19 cellular contexts compared by ENCODE assay signal in the genomic region with DNA sequence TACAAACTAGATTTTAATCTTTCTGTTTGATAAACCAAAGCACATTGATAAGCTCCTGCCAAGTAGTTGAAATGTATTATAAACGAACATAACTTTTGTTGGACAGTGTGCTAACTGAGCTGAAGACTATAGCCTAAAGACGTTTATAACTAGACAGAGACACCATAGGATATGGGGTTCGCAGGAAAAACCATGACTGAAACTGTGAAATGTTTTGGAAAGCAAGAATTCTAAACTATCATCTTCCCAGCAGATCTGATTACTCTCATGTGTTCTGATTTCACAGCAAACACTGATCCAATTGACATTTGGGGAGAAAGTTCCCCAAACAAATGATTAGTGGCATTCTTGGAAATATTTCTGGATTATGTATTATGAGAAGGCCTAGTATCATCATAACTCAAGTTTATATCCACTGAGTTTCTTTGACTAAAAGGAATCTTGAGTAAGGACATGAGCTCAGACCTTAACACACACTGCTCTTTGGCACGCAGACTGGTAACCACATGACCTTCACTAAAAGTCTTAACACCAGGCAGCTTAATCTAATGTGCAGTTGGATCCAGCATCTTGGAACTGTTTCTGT.
DNase-seq lines count a peak whose midpoint lies in the region; ATAC-seq and TF ChIP-seq lines count a peak whose summit lies in the region.
"Had no signal": no experiment of that assay in that cellular context is flagged by ENCODE, and none has a peak within 500 bp of the region (broad histone marks: within the 10 kb centered on the region; RNA-seq: fewer than 3 reads in every experiment).

No MANE protein-coding gene starts in this region.

- H3K27ac ChIP-seq in adrenal gland: peak overlapping the region in 2 of 5 donors; percentile 17 to 20
- peak overlapping the region; percentile 89 for H3K27ac ChIP-seq in cardiac muscle cell

- peak; percentile 92 for ATAC-seq in sciatic nerve
- ATAC-seq in HG03108 (IDR thresholded peaks at IDR 0.05; ENCODE audit: unreplicated experiment): no peak
- no peak for ATAC-seq in HG03175 (IDR thresholded peaks at IDR 0.05; ENCODE audit: unreplicated experiment)
- ATAC-seq: activated naive CD4-positive, alpha-beta T cell treated with anti-CD3 and anti-CD28 coated beads, Interleukin-2, amount 50 U/mL, for 72 hours; activated T-cell treated with anti-CD3 and anti-CD28 coated beads, Interleukin-2, amount 50 U/mL, for 4 hours had no signal

- H3K4me3 ChIP-seq in adrenal gland (no peak overlapping the region), cardiac muscle cell (no peak overlapping the region)
- H3K4me3 ChIP-seq: esophagus muscularis mucosa had no signal

- WGBS in adrenal gland, 4 donors: 30 to 44% (median 38%) methylated on average over 4 of the region's 4 CpGs

- H3K27me3 ChIP-seq in adrenal gland (no peaks in the 10 kb centered on the region), cardiac muscle cell (no peaks in the 10 kb centered on the region)
- H3K27me3 ChIP-seq: esophagus muscularis mucosa had no signal

- TF ChIP-seq POLR2A in adrenal gland (IDR thresholded peaks at IDR 0.05): no peak

- H3K4me1 ChIP-seq in adrenal gland (replicated peaks in 1 of 2): peaks cover 10 to 13% of the 10 kb centered on the region in 2 donors
- peaks cover 21% of the 10 kb centered on the region for H3K4me1 ChIP-seq in cardiac muscle cell (ENCODE audit: low read depth)
- H3K4me1 ChIP-seq: Caco-2 had no signal

- intact Hi-C loops in adrenal gland (cut with DNase I) (no loop called here), sciatic nerve (cut with DNase I) (no loop called here)

- H3K36me3 ChIP-seq in adrenal gland (replicated peaks in 1 of 2) (no peaks in the 10 kb centered on the region), cardiac muscle cell (no peaks in the 10 kb centered on the region)
- H3K36me3 ChIP-seq: esophagus muscularis mucosa had no signal

- DNase-seq in AG20443 (ENCODE audit: low spot score) (peak; percentile 11), adrenal gland (peak in 6 of 7 donors; percentile 35 to 77 (median 56)), cardiac muscle cell (ENCODE audit: low read depth in 1 of 2, low spot score in 1 of 2) (peak in 1 of 2 donors; percentile 29), sciatic nerve (ENCODE audit: low spot score) (peak; percentile 59), retina (no peak)
- no peak for DNase-seq in activated CD4-positive, CD25-positive, alpha-beta regulatory T cell (lab: John Stamatoyannopoulos, UW)
- DNase-seq: activated CD4-positive, alpha-beta T cell treated with anti-CD3 and anti-CD28 coated beads, Interleukin-2, amount 50 U/mL, for 4 hours; activated T-cell treated with anti-CD3 and anti-CD28 coated beads, Interleukin-2, amount 50 U/mL, for 4 hours; Caco-2; hypothalamus; NCI-H1092; NCI-H524; SHP77; stimulated activated naive CD4-positive, alpha-beta T cell treated with Interleukin-2 at 50 U/mL for 16 hours; T-helper 1 cell had no signal

- no peaks in the 10 kb centered on the region for H3K9me3 ChIP-seq in adrenal gland (replicated peaks in 1 of 3)
- H3K9me3 ChIP-seq in cardiac muscle cell (ENCODE audit: low read depth): no peaks in the 10 kb centered on the region
- H3K9me3 ChIP-seq: Caco-2 had no signal

- no peak for TF ChIP-seq CTCF in adrenal gland (IDR thresholded peaks at IDR 0.05)
- TF ChIP-seq CTCF in cardiac muscle cell (IDR thresholded peaks at IDR 0.05; ENCODE audit: low read depth, low read length): no peak

Comparison
In these comparisons a context has a peak if more than half of its experiments do, and no peak if none do; other contexts are left out.
1. DNase-seq: peak in AG20443 (single experiment), adrenal gland (6 of 7) and sciatic nerve (single experiment); none in activated CD4-positive, CD25-positive, alpha-beta regulatory T cell (0 of 4) and retina (single experiment).